Comparison of ENCODE assay signal across 8 cellular contexts in the genomic region with DNA sequence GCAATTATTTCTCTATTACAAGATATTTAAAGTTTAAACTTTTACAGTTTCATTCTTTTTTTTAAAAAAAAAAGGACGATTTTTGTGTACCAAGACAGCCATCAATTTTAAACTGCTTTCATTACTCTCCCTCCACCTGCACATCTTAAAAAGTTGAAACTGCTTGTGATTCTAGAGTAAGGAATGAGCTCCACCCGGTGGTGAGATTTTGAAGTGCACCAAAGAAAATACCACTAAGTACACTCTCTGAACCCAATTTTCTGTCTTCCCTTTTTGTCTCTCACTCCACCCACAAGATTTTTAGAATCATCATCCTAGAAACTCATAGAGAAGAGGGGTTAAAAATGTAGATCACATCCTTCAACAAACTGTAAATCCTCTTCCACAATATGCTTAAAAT.
DNase-seq lines count a peak whose midpoint lies in the region; ATAC-seq and TF ChIP-seq lines count a peak whose summit lies in the region.

No MANE protein-coding gene starts in this region.

- H3K79me2 ChIP-seq in OCI-LY7 (ENCODE audit: insufficient read depth, low read depth, low read length) (no peaks in the 10 kb centered on the region), hepatocyte (no peaks in the 10 kb centered on the region)

- DNase-seq in AG04450 (ENCODE audit: low read depth, low spot score): no peak
- peak; percentile 45 for DNase-seq in OCI-LY7 (ENCODE audit: low spot score)
- peak; percentile 76 for DNase-seq in adipocyte (ENCODE audit: low read depth)
- peak; percentile 72 for DNase-seq in hepatocyte (ENCODE audit: low spot score)
- DNase-seq in smooth muscle cell of the brain vasculature (ENCODE audit: low read depth, low spot score): peak; percentile 33
- DNase-seq in NCI-H524 treated with DMSO at 0.1 percent for 48 hours (lab: John Stamatoyannopoulos, UW): no peak

- H3K27ac ChIP-seq in AG04450 (ENCODE audit: low read depth, low read length) (no peak overlapping the region), OCI-LY7 (ENCODE audit: low read depth, low read length, poor library complexity, severe bottlenecking) (no peak overlapping the region), hepatocyte (no peak overlapping the region)

- TF ChIP-seq CTCF in AG04450 (IDR thresholded peaks at IDR 0.05; ENCODE audit: low read depth, low read length) (peak; percentile 64), GM12874 (IDR thresholded peaks at IDR 0.05; ENCODE audit: insufficient read depth, low read depth, low read length) (peak; percentile 32), OCI-LY7 (conservative IDR thresholded peaks at IDR 0.05; ENCODE audit: low read length) (peak; percentile 81), hepatocyte (IDR thresholded peaks at IDR 0.05; ENCODE audit: poor library complexity) (peak; percentile 63)

- H3K4me3 ChIP-seq in AG04450 (ENCODE audit: low read depth, low read length) (no peak overlapping the region), OCI-LY7 (ENCODE audit: low read depth, low read length, poor library complexity, severe bottlenecking) (no peak overlapping the region), adipocyte (ENCODE audit: low read length) (no peak overlapping the region), hepatocyte (no peak overlapping the region)

- H3K36me3 ChIP-seq in OCI-LY7 (ENCODE audit: insufficient read depth, low read length) (no peaks in the 10 kb centered on the region), adipocyte (ENCODE audit: control insufficient read depth, insufficient read depth, low read length, severe bottlenecking) (no peaks in the 10 kb centered on the region), hepatocyte (replicated peaks; ENCODE audit: insufficient read depth, low read depth) (no peaks in the 10 kb centered on the region)

- H3K9me2 ChIP-seq in OCI-LY7 (ENCODE audit: insufficient read depth, low read length): no peaks in the 10 kb centered on the region
- H3K9me2 ChIP-seq in hepatocyte (replicated peaks; ENCODE audit: insufficient read depth): no peaks in the 10 kb centered on the region

- no peak overlapping the region for H3K4me2 ChIP-seq in OCI-LY7 (ENCODE audit: low read length)
- no peak overlapping the region for H3K4me2 ChIP-seq in hepatocyte

- intact Hi-C loops in OCI-LY7 (cut with micrococcal nuclease; ENCODE audit: unreplicated experiment): no loop called here

- WGBS in hepatocyte (ENCODE audit: low lambda C conversion rate, missing lambda C conversion rate): 7% methylated on average over 2 of the region's 2 CpGs

- H3K27me3 ChIP-seq in AG04450 (ENCODE audit: control insufficient read depth, insufficient read depth, low read length) (no peaks in the 10 kb centered on the region), adipocyte (replicated peaks; ENCODE audit: control insufficient read depth, insufficient read depth, low read length) (peaks cover 12% of the 10 kb centered on the region), hepatocyte (no peaks in the 10 kb centered on the region)

- no TSS peak for BruUV-seq in OCI-LY7 (replicated peaks; lab: Mats Ljungman, UMichigan)

- POLR2A ChIA-PET in AG04450 (lab: Yijun Ruan, JAX): no interaction called here
- POLR2A ChIA-PET in OCI-LY7 (lab: Charles Lee): no interaction called here

- H3K9me3 ChIP-seq in AG04450 (ENCODE audit: control insufficient read depth, insufficient read depth, low read length): no peaks in the 10 kb centered on the region
- H3K9me3 ChIP-seq in OCI-LY7 (ENCODE audit: low read length): no peaks in the 10 kb centered on the region
- no peaks in the 10 kb centered on the region for H3K9me3 ChIP-seq in adipocyte (ENCODE audit: control insufficient read depth, low read length)
- no peaks in the 10 kb centered on the region for H3K9me3 ChIP-seq in hepatocyte (ENCODE audit: low read depth)

- H2AFZ ChIP-seq in OCI-LY7 (ENCODE audit: low read length): no peak overlapping the region
- H2AFZ ChIP-seq in hepatocyte: no peak overlapping the region

- H3K4me1 ChIP-seq in OCI-LY7 (ENCODE audit: insufficient read depth, low read length, poor library complexity, severe bottlenecking) (no peaks in the 10 kb centered on the region), adipocyte (ENCODE audit: control insufficient read depth, insufficient read depth, low read length) (peaks cover 11% of the 10 kb centered on the region), hepatocyte (ENCODE audit: insufficient read depth) (no peaks in the 10 kb centered on the region)

- peak; percentile 43 for ATAC-seq in HG03565 (IDR thresholded peaks at IDR 0.05; ENCODE audit: unreplicated experiment)

- H4K20me1 ChIP-seq in OCI-LY7 (ENCODE audit: insufficient read depth, low read length) (no peaks in the 10 kb centered on the region), hepatocyte (ENCODE audit: insufficient read depth, poor library complexity, severe bottlenecking) (no peaks in the 10 kb centered on the region)

- CTCF ChIA-PET in AG04450 (lab: Charles Lee): interaction anchor here (0.6 to 1.5 kb wide), 10 partner anchors 11 to 1765 kb away, joined by 3 to 5 read pairs (median 4); no protein-coding TSS in a partner anchor
- CTCF ChIA-PET in OCI-LY7 (lab: Charles Lee; ENCODE audit: unreplicated experiment): no interaction called here

- no peak overlapping the region for H3K9ac ChIP-seq in adipocyte (ENCODE audit: low read length)

Comparison
In these comparisons a context has a peak if more than half of its experiments do, and no peak if none do; other contexts are left out.
1. DNase-seq: peak in OCI-LY7 (single experiment), adipocyte (single experiment), hepatocyte (single experiment) and smooth muscle cell of the brain vasculature (single experiment); none in AG04450 (single experiment) and NCI-H524 treated with DMSO at 0.1 percent for 48 hours (single experiment).
2. Peak in every context shown above with its lines, with median percentiles within 50 percentile points of each other: CTCF ChIP-seq.